Comparison of ENCODE assay signal across 1 cellular context in the genomic region with DNA sequence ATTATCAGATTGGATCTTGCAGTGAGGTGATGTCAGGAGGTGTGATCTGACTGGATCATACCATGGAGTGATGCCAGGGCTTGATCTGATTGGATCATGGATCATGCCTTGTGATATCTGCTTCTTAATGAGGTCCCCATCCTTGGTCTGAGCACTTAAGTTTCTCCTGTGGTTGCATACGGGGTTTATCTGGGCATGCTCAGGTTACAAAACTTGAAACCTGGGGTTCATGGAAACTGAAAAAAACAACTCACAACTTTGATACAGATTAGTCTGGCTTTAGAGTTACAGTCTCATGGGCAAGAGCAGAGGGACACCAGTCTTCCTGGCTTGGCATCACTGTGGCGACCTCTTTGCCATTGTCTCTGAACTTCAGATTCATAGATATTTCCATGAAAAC.
TF ChIP-seq lines count a peak whose summit lies in the region.

No MANE protein-coding gene starts in this region.

TF ChIP-seq in H1, 55 proteins besides CTCF, POLR2A, EP300 and RAD21 (continued from another document):
- TF ChIP-seq, protein P1, sequence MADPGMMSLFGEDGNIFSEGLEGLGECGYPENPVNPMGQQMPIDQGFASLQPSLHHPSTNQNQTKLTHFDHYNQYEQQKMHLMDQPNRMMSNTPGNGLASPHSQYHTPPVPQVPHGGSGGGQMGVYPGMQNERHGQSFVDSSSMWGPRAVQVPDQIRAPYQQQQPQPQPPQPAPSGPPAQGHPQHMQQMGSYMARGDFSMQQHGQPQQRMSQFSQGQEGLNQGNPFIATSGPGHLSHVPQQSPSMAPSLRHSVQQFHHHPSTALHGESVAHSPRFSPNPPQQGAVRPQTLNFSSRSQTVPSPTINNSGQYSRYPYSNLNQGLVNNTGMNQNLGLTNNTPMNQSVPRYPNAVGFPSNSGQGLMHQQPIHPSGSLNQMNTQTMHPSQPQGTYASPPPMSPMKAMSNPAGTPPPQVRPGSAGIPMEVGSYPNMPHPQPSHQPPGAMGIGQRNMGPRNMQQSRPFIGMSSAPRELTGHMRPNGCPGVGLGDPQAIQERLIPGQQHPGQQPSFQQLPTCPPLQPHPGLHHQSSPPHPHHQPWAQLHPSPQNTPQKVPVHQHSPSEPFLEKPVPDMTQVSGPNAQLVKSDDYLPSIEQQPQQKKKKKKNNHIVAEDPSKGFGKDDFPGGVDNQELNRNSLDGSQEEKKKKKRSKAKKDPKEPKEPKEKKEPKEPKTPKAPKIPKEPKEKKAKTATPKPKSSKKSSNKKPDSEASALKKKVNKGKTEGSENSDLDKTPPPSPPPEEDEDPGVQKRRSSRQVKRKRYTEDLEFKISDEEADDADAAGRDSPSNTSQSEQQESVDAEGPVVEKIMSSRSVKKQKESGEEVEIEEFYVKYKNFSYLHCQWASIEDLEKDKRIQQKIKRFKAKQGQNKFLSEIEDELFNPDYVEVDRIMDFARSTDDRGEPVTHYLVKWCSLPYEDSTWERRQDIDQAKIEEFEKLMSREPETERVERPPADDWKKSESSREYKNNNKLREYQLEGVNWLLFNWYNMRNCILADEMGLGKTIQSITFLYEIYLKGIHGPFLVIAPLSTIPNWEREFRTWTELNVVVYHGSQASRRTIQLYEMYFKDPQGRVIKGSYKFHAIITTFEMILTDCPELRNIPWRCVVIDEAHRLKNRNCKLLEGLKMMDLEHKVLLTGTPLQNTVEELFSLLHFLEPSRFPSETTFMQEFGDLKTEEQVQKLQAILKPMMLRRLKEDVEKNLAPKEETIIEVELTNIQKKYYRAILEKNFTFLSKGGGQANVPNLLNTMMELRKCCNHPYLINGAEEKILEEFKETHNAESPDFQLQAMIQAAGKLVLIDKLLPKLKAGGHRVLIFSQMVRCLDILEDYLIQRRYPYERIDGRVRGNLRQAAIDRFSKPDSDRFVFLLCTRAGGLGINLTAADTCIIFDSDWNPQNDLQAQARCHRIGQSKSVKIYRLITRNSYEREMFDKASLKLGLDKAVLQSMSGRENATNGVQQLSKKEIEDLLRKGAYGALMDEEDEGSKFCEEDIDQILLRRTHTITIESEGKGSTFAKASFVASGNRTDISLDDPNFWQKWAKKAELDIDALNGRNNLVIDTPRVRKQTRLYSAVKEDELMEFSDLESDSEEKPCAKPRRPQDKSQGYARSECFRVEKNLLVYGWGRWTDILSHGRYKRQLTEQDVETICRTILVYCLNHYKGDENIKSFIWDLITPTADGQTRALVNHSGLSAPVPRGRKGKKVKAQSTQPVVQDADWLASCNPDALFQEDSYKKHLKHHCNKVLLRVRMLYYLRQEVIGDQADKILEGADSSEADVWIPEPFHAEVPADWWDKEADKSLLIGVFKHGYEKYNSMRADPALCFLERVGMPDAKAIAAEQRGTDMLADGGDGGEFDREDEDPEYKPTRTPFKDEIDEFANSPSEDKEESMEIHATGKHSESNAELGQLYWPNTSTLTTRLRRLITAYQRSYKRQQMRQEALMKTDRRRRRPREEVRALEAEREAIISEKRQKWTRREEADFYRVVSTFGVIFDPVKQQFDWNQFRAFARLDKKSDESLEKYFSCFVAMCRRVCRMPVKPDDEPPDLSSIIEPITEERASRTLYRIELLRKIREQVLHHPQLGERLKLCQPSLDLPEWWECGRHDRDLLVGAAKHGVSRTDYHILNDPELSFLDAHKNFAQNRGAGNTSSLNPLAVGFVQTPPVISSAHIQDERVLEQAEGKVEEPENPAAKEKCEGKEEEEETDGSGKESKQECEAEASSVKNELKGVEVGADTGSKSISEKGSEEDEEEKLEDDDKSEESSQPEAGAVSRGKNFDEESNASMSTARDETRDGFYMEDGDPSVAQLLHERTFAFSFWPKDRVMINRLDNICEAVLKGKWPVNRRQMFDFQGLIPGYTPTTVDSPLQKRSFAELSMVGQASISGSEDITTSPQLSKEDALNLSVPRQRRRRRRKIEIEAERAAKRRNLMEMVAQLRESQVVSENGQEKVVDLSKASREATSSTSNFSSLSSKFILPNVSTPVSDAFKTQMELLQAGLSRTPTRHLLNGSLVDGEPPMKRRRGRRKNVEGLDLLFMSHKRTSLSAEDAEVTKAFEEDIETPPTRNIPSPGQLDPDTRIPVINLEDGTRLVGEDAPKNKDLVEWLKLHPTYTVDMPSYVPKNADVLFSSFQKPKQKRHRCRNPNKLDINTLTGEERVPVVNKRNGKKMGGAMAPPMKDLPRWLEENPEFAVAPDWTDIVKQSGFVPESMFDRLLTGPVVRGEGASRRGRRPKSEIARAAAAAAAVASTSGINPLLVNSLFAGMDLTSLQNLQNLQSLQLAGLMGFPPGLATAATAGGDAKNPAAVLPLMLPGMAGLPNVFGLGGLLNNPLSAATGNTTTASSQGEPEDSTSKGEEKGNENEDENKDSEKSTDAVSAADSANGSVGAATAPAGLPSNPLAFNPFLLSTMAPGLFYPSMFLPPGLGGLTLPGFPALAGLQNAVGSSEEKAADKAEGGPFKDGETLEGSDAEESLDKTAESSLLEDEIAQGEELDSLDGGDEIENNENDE (IDR thresholded peaks at IDR 0.05; ENCODE audit: insufficient replicate concordance, low read length), result no peak
- TF ChIP-seq RFX5 (IDR thresholded peaks at IDR 0.05; ENCODE audit: borderline replicate concordance, low read depth, low read length) (no peak), NRF1 (IDR thresholded peaks at IDR 0.05; ENCODE audit: low read depth, low read length) (no peak), TBP (IDR thresholded peaks at IDR 0.05; ENCODE audit: low read depth, low read length) (no peak), KDM5A (IDR thresholded peaks at IDR 0.05; ENCODE audit: low read length) (no peak), CHD1 (IDR thresholded peaks at IDR 0.05; ENCODE audit: low read depth, low read length) (no peak), RBBP5 (IDR thresholded peaks at IDR 0.05; ENCODE audit: borderline replicate concordance, low read depth, low read length) (no peak), MAFK (IDR thresholded peaks at IDR 0.05; ENCODE audit: low read depth, low read length) (no peak), TCF12 (IDR thresholded peaks at IDR 0.05; ENCODE audit: low read depth, low read length) (no peak), YY1 (IDR thresholded peaks at IDR 0.05; ENCODE audit: low read depth, low read length) (no peak), NANOG (IDR thresholded peaks at IDR 0.05; ENCODE audit: insufficient read depth, low read depth, low read length, poor library complexity, severe bottlenecking) (no peak), BCL11A (IDR thresholded peaks at IDR 0.05; ENCODE audit: low read depth in 2 of 2, low read length in 2 of 2) (no peak), EZH2 (IDR thresholded peaks at IDR 0.05; ENCODE audit: low read depth, low read length, severe bottlenecking) (no peak)
- TF ChIP-seq, protein P2, sequence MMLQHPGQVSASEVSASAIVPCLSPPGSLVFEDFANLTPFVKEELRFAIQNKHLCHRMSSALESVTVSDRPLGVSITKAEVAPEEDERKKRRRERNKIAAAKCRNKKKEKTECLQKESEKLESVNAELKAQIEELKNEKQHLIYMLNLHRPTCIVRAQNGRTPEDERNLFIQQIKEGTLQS (IDR thresholded peaks at IDR 0.05; ENCODE audit: insufficient read depth, low read depth, low read length), result no peak
